Comparison of ENCODE assay signal across 8 cellular contexts in the genomic region with DNA sequence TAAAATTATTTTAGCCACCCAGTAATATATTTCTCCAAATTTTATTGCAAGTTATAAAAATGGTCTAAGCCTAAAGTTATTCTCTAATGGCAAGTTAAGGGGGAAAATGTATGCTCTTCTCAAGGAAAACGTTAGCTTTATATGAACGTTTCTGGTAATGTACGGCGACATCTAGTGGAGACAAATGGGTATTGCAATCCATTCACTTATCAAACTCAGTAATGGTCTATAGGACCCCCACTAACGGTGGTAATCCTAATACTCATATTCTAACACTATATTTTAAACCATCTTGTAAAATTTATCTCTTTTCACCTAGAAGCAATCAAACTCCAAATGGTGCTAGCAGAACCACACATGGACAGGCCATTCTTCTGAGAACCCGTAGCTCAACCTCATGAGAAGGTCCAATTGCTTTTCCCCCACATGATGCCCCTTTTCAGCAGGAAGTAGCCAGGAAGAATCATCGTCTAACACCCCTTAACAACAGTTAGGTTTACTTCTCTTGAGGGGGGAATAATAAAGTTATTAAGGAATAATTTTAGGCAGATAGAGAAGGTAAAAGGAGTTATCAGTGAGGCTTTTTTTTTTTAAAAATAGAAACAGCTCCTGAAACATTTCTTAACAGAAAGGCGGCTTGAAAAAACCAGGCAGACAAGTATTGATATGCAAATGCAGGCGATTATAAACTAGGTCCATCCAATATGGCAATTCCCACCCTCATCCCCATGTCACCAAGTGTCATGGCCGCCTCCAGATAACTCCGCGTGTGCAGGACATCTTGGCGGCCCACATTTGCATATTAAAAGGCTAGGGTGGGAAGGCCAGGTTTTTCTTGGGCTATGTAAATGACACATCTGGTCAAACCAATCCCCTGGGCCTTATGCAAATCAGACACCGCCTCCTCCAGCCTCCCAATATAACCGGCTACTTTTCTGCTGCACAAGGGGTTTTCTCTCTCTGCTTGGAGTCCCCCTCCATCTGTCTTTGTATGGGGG. TPM values are rescaled to one million over a fixed set of nuclear protein-coding genes. Genes with fewer than 3 reads are reported as not detected.
A peak's percentile ranks its signal among the peaks of the same experiment; 100 is the strongest.
DNase-seq lines count a peak whose midpoint lies in the region; ATAC-seq, FAIRE-seq and TF ChIP-seq lines count a peak whose summit lies in the region.

No MANE protein-coding gene starts in this region.

- DNase-seq in DND-41 (peak; percentile 13), LHCN-M2 (ENCODE audit: low read depth) (peak; percentile 7), adrenal gland (peak in 3 of 7 donors; percentile 10 to 33 (median 21)), kidney (no peak), upper lobe of left lung (no peak)
- DNase-seq in effector CD8-positive, alpha-beta T cell (lab: John Stamatoyannopoulos, UW): no peak
- DNase-seq in activated T-cell treated with anti-CD3 and anti-CD28 coated beads, Interleukin-2, amount 50 U/mL, for 24 hours: no peak

- no peaks in the 10 kb centered on the region for H3K36me3 ChIP-seq in DND-41 (ENCODE audit: insufficient read depth, low read length)
- no peaks in the 10 kb centered on the region for H3K36me3 ChIP-seq in adrenal gland (replicated peaks in 1 of 2)
- no peaks in the 10 kb centered on the region for H3K36me3 ChIP-seq in kidney (ENCODE audit: control insufficient read depth in 1 of 2, insufficient read depth in 2 of 2, low read length in 2 of 2)
- no peaks in the 10 kb centered on the region for H3K36me3 ChIP-seq in upper lobe of left lung

- no peaks in the 10 kb centered on the region for H3K79me2 ChIP-seq in DND-41 (ENCODE audit: insufficient read depth, low read length)

- no peak overlapping the region for H3K27ac Mint-ChIP-seq in activated T-cell treated with anti-CD3 and anti-CD28 coated beads, Interleukin-2, amount 50 U/mL, for 24 hours

- H3K9me3 Mint-ChIP-seq in activated T-cell treated with anti-CD3 and anti-CD28 coated beads, Interleukin-2, amount 50 U/mL, for 24 hours: no peaks in the 10 kb centered on the region

- intact Hi-C loops in adrenal gland (cut with DNase I) (no loop called here), kidney (cut with DNase I) (no loop called here)

- ATAC-seq in DND-41 (ENCODE audit: insufficient read depth, low read depth) (0 out of 3 replicates have a peak, but pooled peaks have one; percentile 47), upper lobe of left lung (ENCODE audit: low FRiP score in 2 of 2) (no peak)

- H3K27ac ChIP-seq in 22Rv1 (no peak overlapping the region), DND-41 (ENCODE audit: low read length) (no peak overlapping the region), adrenal gland (no peak overlapping the region), kidney (ENCODE audit: low read depth in 2 of 2, low read length in 2 of 2) (no peak overlapping the region), upper lobe of left lung (no peak overlapping the region)

- H3K4me2 ChIP-seq in DND-41 (ENCODE audit: insufficient read depth, low read length): no peak overlapping the region

- H3K4me1 ChIP-seq in DND-41 (ENCODE audit: insufficient read depth, low read length) (no peaks in the 10 kb centered on the region), adrenal gland (replicated peaks in 1 of 2) (no peaks in the 10 kb centered on the region), kidney (ENCODE audit: control insufficient read depth in 1 of 2, insufficient read depth in 1 of 2, low read depth in 1 of 2, low read length in 2 of 2) (no peaks in the 10 kb centered on the region), upper lobe of left lung (no peaks in the 10 kb centered on the region)

- TF ChIP-seq CTCF in 22Rv1 (IDR thresholded peaks at IDR 0.05) (peak; percentile 71), DND-41 (IDR thresholded peaks at IDR 0.05; ENCODE audit: borderline replicate concordance, extremely low read depth, low read length, poor library complexity, severe bottlenecking) (peak; percentile 78), adrenal gland (IDR thresholded peaks at IDR 0.05) (peak; percentile 55 to 94 (median 65)), kidney (IDR thresholded peaks at IDR 0.05; ENCODE audit: borderline replicate concordance, extremely low read depth, insufficient read depth) (peak; percentile 69), upper lobe of left lung (IDR thresholded peaks at IDR 0.05) (peak; percentile 43 to 91 (median 66))

- H3K4me3 Mint-ChIP-seq in activated T-cell treated with anti-CD3 and anti-CD28 coated beads, Interleukin-2, amount 50 U/mL, for 24 hours: no peak overlapping the region

- FAIRE-seq in kidney (lab: Jason Lieb, UNC): peak; percentile 83

- no peaks in the 10 kb centered on the region for H4K20me1 ChIP-seq in DND-41 (ENCODE audit: insufficient read depth, low read length)

- no peak for TF ChIP-seq EP300 in upper lobe of left lung (IDR thresholded peaks at IDR 0.05)

- H3K4me3 ChIP-seq in DND-41 (ENCODE audit: low read depth in 1 of 2, low read length in 2 of 2) (no peak overlapping the region), adrenal gland (no peak overlapping the region), kidney (ENCODE audit: low read length in 2 of 2) (no peak overlapping the region), upper lobe of left lung (no peak overlapping the region)

- H3K27me3 ChIP-seq in DND-41 (ENCODE audit: insufficient read depth, low read length, poor library complexity) (no peaks in the 10 kb centered on the region), adrenal gland (peaks cover 7% of the 10 kb centered on the region), upper lobe of left lung (no peaks in the 10 kb centered on the region)

- no peak for TF ChIP-seq POLR2A in adrenal gland (IDR thresholded peaks at IDR 0.05)
- TF ChIP-seq POLR2A in upper lobe of left lung (IDR thresholded peaks at IDR 0.05): no peak

- no peak overlapping the region for H3K9ac ChIP-seq in DND-41 (ENCODE audit: low read depth, low read length)
- no peak overlapping the region for H3K9ac ChIP-seq in kidney (ENCODE audit: low read length in 2 of 2)

- H3K4me1 Mint-ChIP-seq in activated T-cell treated with anti-CD3 and anti-CD28 coated beads, Interleukin-2, amount 50 U/mL, for 24 hours (ENCODE audit: low read depth): no peaks in the 10 kb centered on the region

- no peak overlapping the region for H2AFZ ChIP-seq in DND-41 (ENCODE audit: low read depth, low read length)

- WGBS in adrenal gland, 4 donors: 38 to 47% (median 42%) methylated on average over 15 of the region's 15 CpGs
- 41 to 49% methylated on average over 14 to 15 of the region's 15 CpGs for WGBS in upper lobe of left lung, 2 donors

- no peaks in the 10 kb centered on the region for H3K36me3 Mint-ChIP-seq in activated T-cell treated with anti-CD3 and anti-CD28 coated beads, Interleukin-2, amount 50 U/mL, for 24 hours (ENCODE audit: low read depth)

- H3K9me3 ChIP-seq in DND-41 (ENCODE audit: insufficient read depth, low read length, severe bottlenecking) (no peaks in the 10 kb centered on the region), adrenal gland (replicated peaks in 1 of 3) (no peaks in the 10 kb centered on the region), kidney (ENCODE audit: control insufficient read depth in 1 of 2, low read length in 2 of 2) (no peaks in the 10 kb centered on the region), upper lobe of left lung (no peaks in the 10 kb centered on the region)

- peaks cover 34% of the 10 kb centered on the region for H3K27me3 Mint-ChIP-seq in activated T-cell treated with anti-CD3 and anti-CD28 coated beads, Interleukin-2, amount 50 U/mL, for 24 hours

RNA-seq across cellular contexts. Expression of gene NUDT11, which starts 35.0 kb away (rescaled TPM):
- total RNA-seq in LHCN-M2 (2014; rRNA removed): 14.1 and 15.2 TPM in 2 replicates
- polyA plus RNA-seq in LHCN-M2 (2012): 6.3 TPM
- 1 to 10 TPM in 7 of 8 donors, under 1 TPM in 1; 0.12 to 3.7 (median 1.9) TPM for total RNA-seq in adrenal gland
- 1 to 10 TPM; 1.2 to 5.0 (median 4.5) TPM for polyA plus RNA-seq in adrenal gland
- 0.85 TPM for total RNA-seq in kidney
- 0.82 TPM for polyA plus RNA-seq in kidney (ENCODE audit: insufficient read depth, low read depth, low replicate concordance)
- total RNA-seq in upper lobe of left lung: under 1 TPM in 4 of 6 donors, not detected in 2; 0.22 to 0.76 (median 0.40) TPM

Comparison
In these comparisons a context has a peak if more than half of its experiments do, and no peak if none do; other contexts are left out.
1. DNase-seq: peak in DND-41 (single experiment) and LHCN-M2 (single experiment); none in kidney (single experiment), upper lobe of left lung (0 of 2), effector CD8-positive, alpha-beta T cell (single experiment) and activated T-cell treated with anti-CD3 and anti-CD28 coated beads, Interleukin-2, amount 50 U/mL, for 24 hours (single experiment).
2. Peak in every context shown above with its lines, with median percentiles within 50 percentile points of each other: CTCF ChIP-seq.